25 cellular contexts compared by ENCODE assay signal in the genomic region with DNA sequence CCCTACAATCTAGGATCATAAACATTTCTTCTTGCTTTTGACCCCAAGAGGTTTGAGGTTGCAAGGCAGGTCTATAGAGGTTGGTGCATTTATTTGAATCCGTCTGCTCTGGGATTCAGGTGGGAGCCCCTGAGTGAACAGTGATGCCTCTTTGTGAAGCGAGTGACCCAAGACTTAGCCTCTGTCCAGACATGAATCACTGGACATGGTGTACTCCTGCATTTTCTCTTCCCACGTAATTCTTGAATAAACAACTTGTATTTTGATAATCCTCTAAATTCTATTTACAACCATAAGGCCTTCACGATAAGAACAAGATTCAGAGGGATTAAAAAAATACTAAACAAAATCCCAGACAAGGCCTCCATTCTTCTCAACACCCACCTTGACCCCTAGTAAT.
DNase-seq lines count a peak whose midpoint lies in the region; ATAC-seq and TF ChIP-seq lines count a peak whose summit lies in the region.
"Had no signal": no experiment of that assay in that cellular context is flagged by ENCODE, and none has a peak within 500 bp of the region (broad histone marks: within the 10 kb centered on the region; RNA-seq: fewer than 3 reads in every experiment).

No MANE protein-coding gene starts in this region.

- CTCF ChIA-PET in CD8-positive, alpha-beta T cell (lab: Charles Lee), result interaction anchor here (1.7 kb wide), 1 partner anchor 10 kb away, joined by 4 read pairs; no protein-coding TSS in a partner anchor
- CTCF ChIA-PET in naive thymus-derived CD4-positive, alpha-beta T cell (lab: Charles Lee), result interaction anchor here (0.6 kb wide), 1 partner anchor 276 kb away, joined by 3 read pairs; no protein-coding TSS in a partner anchor

- no peaks in the 10 kb centered on the region for H3K27me3 ChIP-seq in CD8-positive, alpha-beta T cell (ENCODE audit: insufficient read depth, low read length)
- no peaks in the 10 kb centered on the region for H3K27me3 ChIP-seq in naive thymus-derived CD4-positive, alpha-beta T cell (ENCODE audit: control insufficient read depth in 2 of 2, insufficient read depth in 2 of 2, low read length in 2 of 2)
- H3K27me3 ChIP-seq: BLaER1 treated with 17β-estradiol and CSF1 and Interleukin-3, amounts not matched to agents 10 nM and 100 nM; SJSA1 had no signal

- H3K4me1 Mint-ChIP-seq in CD8-positive, alpha-beta T cell (ENCODE audit: low read depth), result peaks cover 47% of the 10 kb centered on the region
- peaks cover 24% of the 10 kb centered on the region for H3K4me1 Mint-ChIP-seq in central memory CD8-positive, alpha-beta T cell
- peaks cover 21 to 58% (median 46%) of the 10 kb centered on the region in 7 donors for H3K4me1 Mint-ChIP-seq in naive thymus-derived CD4-positive, alpha-beta T cell

- peaks cover 33% of the 10 kb centered on the region for H3K4me1 ChIP-seq in CD8-positive, alpha-beta T cell (ENCODE audit: insufficient read depth, low read length)
- peaks cover 23 to 37% of the 10 kb centered on the region in 2 donors for H3K4me1 ChIP-seq in naive thymus-derived CD4-positive, alpha-beta T cell (ENCODE audit: control insufficient read depth in 2 of 2, insufficient read depth in 2 of 2, low read length in 2 of 2)
- H3K4me1 ChIP-seq: A549 had no signal

- no peak overlapping the region for H3K4me3 Mint-ChIP-seq in CD8-positive, alpha-beta T cell
- no peak overlapping the region for H3K4me3 Mint-ChIP-seq in central memory CD8-positive, alpha-beta T cell
- H3K4me3 Mint-ChIP-seq in naive thymus-derived CD4-positive, alpha-beta T cell, result peak overlapping the region in 2 of 10 donors; percentile 40 to 69

- intact Hi-C loops in CD8-positive, alpha-beta T cell (cut with DNase I, micrococcal nuclease), result loop anchor here in 1 of 2 experiments (10.0 kb wide), 1 partner anchor 390 kb away; a partner anchor contains a TSS
- intact Hi-C loops in naive thymus-derived CD4-positive, alpha-beta T cell (cut with micrococcal nuclease), result no loop called here

- H3K27ac ChIP-seq in CD8-positive, alpha-beta T cell (ENCODE audit: low read depth, low read length), result no peak overlapping the region
- no peak overlapping the region for H3K27ac ChIP-seq in naive thymus-derived CD4-positive, alpha-beta T cell (ENCODE audit: low read depth, low read length)
- H3K27ac ChIP-seq: A549; BLaER1 treated with 17β-estradiol and CSF1 and Interleukin-3, amounts not matched to agents 10 nM and 100 nM; GM23248; SJSA1 had no signal

- no peaks in the 10 kb centered on the region for H3K36me3 Mint-ChIP-seq in CD8-positive, alpha-beta T cell
- H3K36me3 Mint-ChIP-seq in central memory CD8-positive, alpha-beta T cell (ENCODE audit: insufficient read depth), result peaks cover 6% of the 10 kb centered on the region
- peaks cover 0 to 15% (median 5%) of the 10 kb centered on the region in 5 donors for H3K36me3 Mint-ChIP-seq in naive thymus-derived CD4-positive, alpha-beta T cell

- no peaks in the 10 kb centered on the region for H3K9me3 ChIP-seq in CD8-positive, alpha-beta T cell (ENCODE audit: low read length)
- no peaks in the 10 kb centered on the region for H3K9me3 ChIP-seq in naive thymus-derived CD4-positive, alpha-beta T cell (ENCODE audit: control insufficient read depth in 2 of 3, low read length in 3 of 3)
- H3K9me3 ChIP-seq: A549, SJSA1 had no signal

- POLR2A ChIA-PET in CD8-positive, alpha-beta T cell (lab: Charles Lee), result no interaction called here
- POLR2A ChIA-PET in naive thymus-derived CD4-positive, alpha-beta T cell (lab: Charles Lee), result interaction anchor here (1.3 to 2.2 kb wide), 3 partner anchors 11 to 71 kb away, joined by 4 to 10 read pairs (median 7); a partner anchor contains a TSS

- H3K4me3 ChIP-seq in CD8-positive, alpha-beta T cell (ENCODE audit: low read depth, low read length), result no peak overlapping the region
- H3K4me3 ChIP-seq in naive thymus-derived CD4-positive, alpha-beta T cell (ENCODE audit: low read length), result no peak overlapping the region
- H3K4me3 ChIP-seq: A549; BLaER1 treated with 17β-estradiol and CSF1 and Interleukin-3, amounts not matched to agents 10 nM and 100 nM; GM23248; K562; SJSA1 had no signal

- ATAC-seq in CD8-positive, alpha-beta T cell, result no peak
- ATAC-seq in central memory CD8-positive, alpha-beta T cell (replicated peaks; ENCODE audit: extremely low read depth, poor library complexity, severe bottlenecking), result no peak
- no peak for ATAC-seq in naive thymus-derived CD4-positive, alpha-beta T cell
- no peak for ATAC-seq in GM18868 (IDR thresholded peaks at IDR 0.05; ENCODE audit: unreplicated experiment)
- no peak for ATAC-seq in HG03439 (IDR thresholded peaks at IDR 0.05; ENCODE audit: unreplicated experiment)
- ATAC-seq: A549, K562 had no signal

- H3K27ac Mint-ChIP-seq in CD8-positive, alpha-beta T cell, result peak overlapping the region; percentile 98
- H3K27ac Mint-ChIP-seq in central memory CD8-positive, alpha-beta T cell (ENCODE audit: low read depth), result peak overlapping the region; percentile 72
- H3K27ac Mint-ChIP-seq in naive thymus-derived CD4-positive, alpha-beta T cell, result peak overlapping the region in 8 of 9 donors; percentile 93 to 99 (median 98)

- TF ChIP-seq CTCF in CD8-positive, alpha-beta T cell (IDR thresholded peaks at IDR 0.05), result no peak

- DNase-seq in CD8-positive, alpha-beta T cell, result no peak
- DNase-seq in central memory CD8-positive, alpha-beta T cell (ENCODE audit: low spot score in 2 of 2), result no peak
- no peak for DNase-seq in naive thymus-derived CD4-positive, alpha-beta T cell
- no peak for DNase-seq in NK-92 treated with Interleukin-12 subunit alpha and Interleukin-12 subunit beta, amount 100 ng/mL, for 24 hours (lab: John Stamatoyannopoulos, UW)
- no peak for DNase-seq in NCI-H1694 treated with DMSO at 0.1 percent for 48 hours (lab: John Stamatoyannopoulos, UW)
- DNase-seq: AML-193, Calu3, DMS153, DND-41, GM23248, H7, Kasumi-1, NCI-H1105 treated with DMSO at 0.1 percent for 48 hours, NCI-H146, NCI-H2029, NCI-H446, NCI-H526, Right ventricle myocardium superior, RPMI8226 had no signal

- H3K9me3 Mint-ChIP-seq in CD8-positive, alpha-beta T cell, result no peaks in the 10 kb centered on the region
- no peaks in the 10 kb centered on the region for H3K9me3 Mint-ChIP-seq in central memory CD8-positive, alpha-beta T cell
- peaks cover 0 to 6% (median 0%) of the 10 kb centered on the region in 11 donors for H3K9me3 Mint-ChIP-seq in naive thymus-derived CD4-positive, alpha-beta T cell

- no peaks in the 10 kb centered on the region for H3K36me3 ChIP-seq in CD8-positive, alpha-beta T cell (ENCODE audit: insufficient read depth, low read length)
- no peaks in the 10 kb centered on the region for H3K36me3 ChIP-seq in naive thymus-derived CD4-positive, alpha-beta T cell (ENCODE audit: control insufficient read depth in 2 of 3, insufficient read depth in 3 of 3, low read length in 3 of 3)
- H3K36me3 ChIP-seq: BLaER1 treated with 17β-estradiol and CSF1 and Interleukin-3, amounts not matched to agents 10 nM and 100 nM; SJSA1 had no signal

- H3K27me3 Mint-ChIP-seq in CD8-positive, alpha-beta T cell (ENCODE audit: low read depth), result no peaks in the 10 kb centered on the region
- no peaks in the 10 kb centered on the region for H3K27me3 Mint-ChIP-seq in central memory CD8-positive, alpha-beta T cell
- peaks cover 0 to 5% (median 0%) of the 10 kb centered on the region in 5 donors for H3K27me3 Mint-ChIP-seq in naive thymus-derived CD4-positive, alpha-beta T cell
